8 cellular contexts compared by ENCODE assay signal in the genomic region with DNA sequence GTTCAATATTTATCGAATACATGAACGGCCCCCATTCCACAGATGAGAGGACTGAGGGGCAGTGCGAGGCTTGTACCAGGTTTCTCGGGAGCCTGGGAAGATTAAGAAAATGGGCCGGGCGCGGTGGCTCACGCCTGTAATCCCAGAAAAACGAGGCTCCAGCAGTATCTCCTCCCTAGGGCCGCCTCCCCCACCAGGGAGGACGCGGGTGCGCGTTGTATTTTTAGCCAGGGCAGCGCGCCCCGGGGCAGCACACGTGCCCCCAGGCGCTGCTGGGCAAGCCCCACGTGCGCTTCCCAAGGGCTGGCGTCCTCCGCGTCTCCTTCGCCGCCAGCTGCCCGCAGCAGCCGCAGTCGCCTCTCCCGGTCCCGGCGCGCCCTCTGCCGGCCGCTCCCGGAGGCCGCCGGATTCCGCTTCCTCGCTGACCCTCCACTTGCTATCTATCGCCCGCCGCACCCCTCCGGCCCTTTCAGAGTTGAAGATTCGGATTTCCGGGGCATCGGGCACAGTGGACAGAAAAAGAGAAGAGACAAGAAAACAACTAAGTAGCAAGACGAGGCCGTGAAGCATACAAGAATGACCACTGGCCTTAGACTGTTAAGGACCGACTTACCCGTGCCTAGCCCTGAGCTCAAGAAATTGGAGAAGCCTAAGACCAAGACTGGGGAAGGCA. TPM values are rescaled to one million over a fixed set of nuclear protein-coding genes. Genes with fewer than 3 reads are reported as not detected.
A peak's percentile ranks its signal among the peaks of the same experiment; 100 is the strongest.
DNase-seq lines count a peak whose midpoint lies in the region; ATAC-seq and TF ChIP-seq lines count a peak whose summit lies in the region.

No MANE protein-coding gene starts in this region.

- no peak overlapping the region for H3K4me3 ChIP-seq in neuronal stem cell (ENCODE audit: low read length in 2 of 2)
- no peak overlapping the region for H3K4me3 ChIP-seq in thyroid gland (replicated peaks in 1 of 3)

- no peaks in the 10 kb centered on the region for H3K36me3 ChIP-seq in neuronal stem cell (replicated peaks in 1 of 2; ENCODE audit: control insufficient read depth in 2 of 2, insufficient read depth in 2 of 2, low read length in 2 of 2)
- H3K36me3 ChIP-seq in thyroid gland, result no peaks in the 10 kb centered on the region

- no peak overlapping the region for H4K8ac ChIP-seq in neuronal stem cell (ENCODE audit: low read depth, low read length)

- H2BK12ac ChIP-seq in neuronal stem cell (ENCODE audit: low read length), result no peak overlapping the region

- H2BK15ac ChIP-seq in neuronal stem cell (ENCODE audit: low read length), result no peak overlapping the region

- H3K27ac ChIP-seq in neuronal stem cell (replicated peaks; ENCODE audit: low read length), result no peak overlapping the region
- H3K27ac ChIP-seq in thyroid gland, result peak overlapping the region in 1 of 3 donors; percentile 12

- H2AK5ac ChIP-seq in neuronal stem cell (ENCODE audit: low read depth, low read length), result no peak overlapping the region

- no peak overlapping the region for H3K23ac ChIP-seq in neuronal stem cell (ENCODE audit: low read depth, low read length, poor library complexity)

- no peak overlapping the region for H3K4ac ChIP-seq in neuronal stem cell (ENCODE audit: low read length)

- H2BK120ac ChIP-seq in neuronal stem cell (ENCODE audit: low read depth, low read length), result no peak overlapping the region

- H3K9me3 ChIP-seq in neuronal stem cell (replicated peaks in 1 of 2; ENCODE audit: control insufficient read depth in 2 of 2, insufficient read depth in 1 of 2, low read depth in 1 of 2, low read length in 2 of 2) (peaks cover 0 to 3% of the 10 kb centered on the region in 2 donors), thyroid gland (no peaks in the 10 kb centered on the region)

- no peak overlapping the region for H3K18ac ChIP-seq in neuronal stem cell (ENCODE audit: low read length)

- no peak overlapping the region for H3K9ac ChIP-seq in neuronal stem cell (ENCODE audit: low read depth, low read length, poor library complexity)

- no peak overlapping the region for H3K4me2 ChIP-seq in neuronal stem cell (ENCODE audit: insufficient read depth, low read length, poor library complexity, severe bottlenecking)

- H3K79me1 ChIP-seq in neuronal stem cell (ENCODE audit: low read depth, low read length), result peaks cover 2% of the 10 kb centered on the region

- peak; percentile 97 for DNase-seq in DMS53 (lab: John Stamatoyannopoulos, UW)
- peak; percentile 77 for DNase-seq in HuH-7 (ENCODE audit: low spot score)
- peak; percentile 88 for DNase-seq in RKO (ENCODE audit: low spot score)
- peak; percentile 89 for DNase-seq in activated effector memory CD4-positive, alpha-beta T cell treated with anti-CD3 and anti-CD28 coated beads, Interleukin-2, amount 50 U/mL, for 16 hours
- DNase-seq in foreskin melanocyte, result peak; percentile 73
- peak; percentile 81 for DNase-seq in neuronal stem cell (ENCODE audit: low spot score)
- DNase-seq in thyroid gland, result peak; percentile 85

- ATAC-seq in GM21619 (IDR thresholded peaks at IDR 0.05; ENCODE audit: unreplicated experiment), result no peak

- no peak overlapping the region for H3K14ac ChIP-seq in neuronal stem cell (ENCODE audit: low read length)

- no CpG with 5 or more reads among the region's 51 CpGs for WGBS in neuronal stem cell (ENCODE audit: extremely low coverage in 2 of 2, insufficient read length in 2 of 2, insufficient replicate concordance in 1 of 2), 2 donors
- 6 to 9% methylated on average over 31 to 40 of the region's 51 CpGs for WGBS in thyroid gland, 2 donors

- H2BK5ac ChIP-seq in neuronal stem cell (ENCODE audit: low read length), result no peak overlapping the region

- no peak overlapping the region for H4K91ac ChIP-seq in neuronal stem cell (ENCODE audit: low read depth, low read length, poor library complexity)

- peak overlapping the region; percentile 83 for H2AFZ ChIP-seq in neuronal stem cell (ENCODE audit: low read length)

- TF ChIP-seq POLR2A in thyroid gland (IDR thresholded peaks at IDR 0.05), result no peak

- peaks cover 7 to 22% of the 10 kb centered on the region in 2 donors for H3K4me1 ChIP-seq in neuronal stem cell (ENCODE audit: control insufficient read depth in 2 of 2, insufficient read depth in 1 of 2, low read depth in 1 of 2, low read length in 2 of 2)
- H3K4me1 ChIP-seq in thyroid gland, result peaks cover 8 to 36% of the 10 kb centered on the region in 2 donors

- H3K27me3 ChIP-seq in neuronal stem cell (ENCODE audit: control insufficient read depth in 3 of 3, insufficient read depth in 3 of 3, low read depth in 1 of 3, low read length in 3 of 3), result peaks cover 10 to 51% (median 44%) of the 10 kb centered on the region in 3 experiments
- no peaks in the 10 kb centered on the region for H3K27me3 ChIP-seq in thyroid gland

- intact Hi-C loops in thyroid gland (cut with DNase I), result loop anchor here (2.0 to 5.0 kb wide), 2 partner anchors 16 to 254 kb away; partner anchors contain the start of genes SLC16A11 and SLC2A4

- TF ChIP-seq CTCF in thyroid gland (IDR thresholded peaks at IDR 0.05), result peak; percentile 80 to 97 (median 93)

RNA-seq across cellular contexts. Expression of gene YBX2, which starts 1.9 kb away (rescaled TPM):
- polyA plus RNA-seq in neuronal stem cell (2013, experiment 1 of 2), result 7.6 TPM
- 7.5 TPM for polyA plus RNA-seq in neuronal stem cell (2013, experiment 2 of 2)
- total RNA-seq in thyroid gland, result 1 to 10 TPM; 1.2 to 4.1 (median 2.1) TPM

RNA-seq across cellular contexts. Expression of gene EIF5A, which starts 11.1 kb away (rescaled TPM):
- 383 TPM for polyA plus RNA-seq in neuronal stem cell (2013, experiment 1 of 2)
- polyA plus RNA-seq in neuronal stem cell (2013, experiment 2 of 2), result 383 TPM
- 100 to 1,000 TPM; 135 to 210 (median 144) TPM for total RNA-seq in thyroid gland

RNA-seq across cellular contexts. Expression of gene SLC2A4, which starts 14.8 kb away (rescaled TPM):
- 3.6 TPM for polyA plus RNA-seq in neuronal stem cell (2013, experiment 1 of 2)
- 3.5 TPM for polyA plus RNA-seq in neuronal stem cell (2013, experiment 2 of 2)
- total RNA-seq in thyroid gland, result 10 to 100 TPM in 1 of 4 donors, 1 to 10 TPM in 3; 2.5 to 14.6 (median 3.9) TPM

RNA-seq across cellular contexts. Expression of gene GPS2, which starts 18.8 kb away (rescaled TPM):
- 38.8 TPM for polyA plus RNA-seq in neuronal stem cell (2013, experiment 1 of 2)
- polyA plus RNA-seq in neuronal stem cell (2013, experiment 2 of 2), result 39.5 TPM
- total RNA-seq in thyroid gland, result 100 to 1,000 TPM in 2 of 4 donors, 10 to 100 TPM in 2; 69.5 to 130 (median 100) TPM

RNA-seq across cellular contexts. Expression of gene NEURL4, which starts 32.8 kb away (rescaled TPM):
- 15.9 TPM for polyA plus RNA-seq in neuronal stem cell (2013, experiment 1 of 2)
- polyA plus RNA-seq in neuronal stem cell (2013, experiment 2 of 2), result 15.0 TPM
- 10 to 100 TPM; 18.5 to 32.8 (median 22.5) TPM for total RNA-seq in thyroid gland
